8 cellular contexts compared by ENCODE assay signal in genomic region chr17:27471321-27472269, GRCh38. TPM values are rescaled to one million over a fixed set of nuclear protein-coding genes. Genes with fewer than 3 reads are reported as not detected.
DNase-seq lines count a peak whose midpoint lies in the region; ATAC-seq and TF ChIP-seq lines count a peak whose summit lies in the region.

No MANE protein-coding gene starts in this region.

- H3K27me3 Mint-ChIP-seq in activated naive CD8-positive, alpha-beta T cell treated with anti-CD3 and anti-CD28 coated beads, Interleukin-2, amount 10 ng/mL, durations not matched to agents 7 days and 5 days: no peaks in the 10 kb centered on the region

- RAD21 ChIA-PET in HCT116 (lab: Charles Lee; ENCODE audit: low non-redundant PET in 1 of 2, low total read pairs in 2 of 2, uncharacterized antibody in 2 of 2, unreplicated experiment in 2 of 2): no interaction called here

- no peaks in the 10 kb centered on the region for H3F3A ChIP-seq in PC-3 (ENCODE audit: low read length, unreplicated experiment)

- H3K79me2 ChIP-seq in HCT116 (ENCODE audit: insufficient read depth, low read length): peaks cover 4% of the 10 kb centered on the region; the same call in 1 of the 2 replicates
- H3K79me2 ChIP-seq in PC-3 (ENCODE audit: low read length): no peaks in the 10 kb centered on the region

- H3K36me3 Mint-ChIP-seq in activated naive CD8-positive, alpha-beta T cell treated with anti-CD3 and anti-CD28 coated beads, Interleukin-2, amount 10 ng/mL, durations not matched to agents 7 days and 5 days: peaks cover 9% of the 10 kb centered on the region

- POLR2A ChIA-PET in GM10248 (lab: Yijun Ruan, JAX): interaction anchor here (0.7 to 1.9 kb wide), 5 partner anchors 15 to 233 kb away, joined by 3 to 7 read pairs (median 3); partner anchors contain the start of genes KSR1 and WSB1
- POLR2A ChIA-PET in HCT116 (lab: Charles Lee): no interaction called here
- POLR2A ChIA-PET in activated naive CD8-positive, alpha-beta T cell treated with anti-CD3 and anti-CD28 coated beads, Interleukin-2, amount 10 ng/mL, durations not matched to agents 7 days and 5 days (lab: Charles Lee): interaction anchor here (0.5 to 5.5 kb wide), 5 partner anchors 10 to 177 kb away, joined by 3 to 47 read pairs (median 19); partner anchors contain the start of genes KSR1 and WSB1
- POLR2A ChIA-PET in PC-3 (lab: Charles Lee; ENCODE audit: unreplicated experiment): no interaction called here

- no peaks in the 10 kb centered on the region for H3K36me3 ChIP-seq in HCT116 (ENCODE audit: control insufficient read depth in 1 of 2, insufficient read depth in 2 of 2, low read length in 2 of 2)
- H3K36me3 ChIP-seq in RWPE2 (ENCODE audit: low read depth): no peaks in the 10 kb centered on the region
- H3K36me3 ChIP-seq in PC-3 (ENCODE audit: low read depth, low read length): no peaks in the 10 kb centered on the region
- H3K36me3 ChIP-seq in BE2C: no peaks in the 10 kb centered on the region

- no peak for TF ChIP-seq POLR2A in HCT116 (IDR thresholded peaks at IDR 0.05; ENCODE audit: borderline replicate concordance, extremely low read depth, insufficient read depth, insufficient read length)

- H3K4me2 ChIP-seq in HCT116 (ENCODE audit: low read length): peak overlapping the region; percentile 59
- no peak overlapping the region for H3K4me2 ChIP-seq in PC-3 (ENCODE audit: low read length)

- no peaks in the 10 kb centered on the region for H3K9me3 Mint-ChIP-seq in activated naive CD8-positive, alpha-beta T cell treated with anti-CD3 and anti-CD28 coated beads, Interleukin-2, amount 10 ng/mL, durations not matched to agents 7 days and 5 days

- H3K27me3 ChIP-seq in HCT116 (ENCODE audit: insufficient read depth, low read length) (no peaks in the 10 kb centered on the region), RWPE2 (ENCODE audit: insufficient read depth, poor library complexity, severe bottlenecking) (no peaks in the 10 kb centered on the region), PC-3 (ENCODE audit: low read length) (no peaks in the 10 kb centered on the region), BE2C (no peaks in the 10 kb centered on the region)

- H3K4me3 Mint-ChIP-seq in activated naive CD8-positive, alpha-beta T cell treated with anti-CD3 and anti-CD28 coated beads, Interleukin-2, amount 10 ng/mL, durations not matched to agents 7 days and 5 days: peak overlapping the region; percentile 63

- H3K27ac Mint-ChIP-seq in activated naive CD8-positive, alpha-beta T cell treated with anti-CD3 and anti-CD28 coated beads, Interleukin-2, amount 10 ng/mL, durations not matched to agents 7 days and 5 days: peak overlapping the region; percentile 99

- H3K9me3 ChIP-seq in HCT116 (ENCODE audit: control insufficient read depth in 1 of 2, insufficient read depth in 1 of 2, low read depth in 1 of 2, low read length in 2 of 2) (no peaks in the 10 kb centered on the region), RWPE2 (ENCODE audit: severe bottlenecking) (no peaks in the 10 kb centered on the region), PC-3 (ENCODE audit: low read length) (no peaks in the 10 kb centered on the region), BE2C (no peaks in the 10 kb centered on the region)

- H3K4me3 ChIP-seq in HCT116 (replicated peaks in 1 of 2; ENCODE audit: low read depth in 1 of 2, low read length in 2 of 2) (peak overlapping the region in 1 of 2 experiments; percentile 13; a peak in 1 of 4 replicates), RWPE2 (ENCODE audit: severe bottlenecking) (no peak overlapping the region), PC-3 (ENCODE audit: low read length) (no peak overlapping the region), BE2C (ENCODE audit: low read depth, low read length) (no peak overlapping the region)

- H3K4me1 ChIP-seq in HCT116 (ENCODE audit: control insufficient read depth in 1 of 2, insufficient read depth in 2 of 2, low read length in 2 of 2): peaks cover 24 to 39% of the 10 kb centered on the region in 2 experiments
- H3K4me1 ChIP-seq in RWPE2 (ENCODE audit: insufficient read depth, poor library complexity, severe bottlenecking): peaks cover 10% of the 10 kb centered on the region
- no peaks in the 10 kb centered on the region; the same call in 1 of the 2 replicates for H3K4me1 ChIP-seq in PC-3 (ENCODE audit: insufficient read depth, low read length)
- no peaks in the 10 kb centered on the region; the same call in 1 of the 2 replicates for H3K4me1 ChIP-seq in BE2C

- BruUV-seq in HCT116 (replicated peaks; lab: Mats Ljungman, UMichigan) (no TSS peak), PC-3 (replicated peaks; lab: Mats Ljungman, UMichigan) (no TSS peak)

- H3K4me1 Mint-ChIP-seq in activated naive CD8-positive, alpha-beta T cell treated with anti-CD3 and anti-CD28 coated beads, Interleukin-2, amount 10 ng/mL, durations not matched to agents 7 days and 5 days: peaks cover 78% of the 10 kb centered on the region

- peak; percentile 63 for DNase-seq in GM10248 (ENCODE audit: extremely low spot score)
- DNase-seq in HCT116 (ENCODE audit: low read depth, low spot score): peak; percentile 41
- DNase-seq in RWPE2 (ENCODE audit: low spot score): no peak
- peak; percentile 69 for DNase-seq in activated naive CD8-positive, alpha-beta T cell treated with anti-CD3 and anti-CD28 coated beads, Interleukin-2, amount 10 ng/mL, durations not matched to agents 7 days and 5 days
- peak; percentile 36 to 69 for DNase-seq in stimulated activated CD4-positive, alpha-beta T cell treated with anti-CD3 and anti-CD28 coated beads, Interleukin-15, amount 100 ng/mL, for 1 hour (ENCODE audit: low read depth in 1 of 2, low spot score in 1 of 2)
- no peak for DNase-seq in GM03348 (ENCODE audit: low spot score)
- DNase-seq in PC-3: no peak
- no peak for DNase-seq in BE2C

- peak overlapping the region; percentile 21; the same call in 1 of the 2 replicates for H3K27ac ChIP-seq in HCT116 (ENCODE audit: low read depth, low read length)
- H3K27ac ChIP-seq in RWPE2 (ENCODE audit: poor library complexity, severe bottlenecking): peak overlapping the region; percentile 21
- H3K27ac ChIP-seq in PC-3 (ENCODE audit: low read length): no peak overlapping the region

- CTCF ChIA-PET in GM10248 (lab: Yijun Ruan, JAX) (interaction anchor here (0.7 to 4.6 kb wide), 7 partner anchors 9 to 108 kb away, joined by 3 to 20 read pairs (median 3); no protein-coding TSS in a partner anchor), HCT116 (lab: Charles Lee) (no interaction called here), PC-3 (lab: Charles Lee) (no interaction called here)

- no peak for TF ChIP-seq RAD21 in HCT116 (IDR thresholded peaks at IDR 0.05; ENCODE audit: low read depth)

- peak overlapping the region; percentile 48 for H3K9ac ChIP-seq in HCT116 (ENCODE audit: low read length)
- H3K9ac ChIP-seq in PC-3 (ENCODE audit: low read length): no peak overlapping the region

- H4K20me1 ChIP-seq in HCT116 (ENCODE audit: insufficient read depth): no peaks in the 10 kb centered on the region
- H4K20me1 ChIP-seq in PC-3 (ENCODE audit: low read length): no peaks in the 10 kb centered on the region

- H2AFZ ChIP-seq in HCT116 (ENCODE audit: low read depth, low read length, poor library complexity, severe bottlenecking) (no peak overlapping the region), PC-3 (ENCODE audit: low read length) (no peak overlapping the region)

- TF ChIP-seq CTCF in GM10248 (IDR thresholded peaks at IDR 0.05; ENCODE audit: control extremely low read depth, extremely low read depth, low read depth, missing control alignments) (no peak), HCT116 (IDR thresholded peaks at IDR 0.05 in 2 of 3, conservative IDR thresholded peaks at IDR 0.05 in 1 of 3; ENCODE audit: borderline replicate concordance in 1 of 3, insufficient read depth in 1 of 3, low read depth in 2 of 3, low read length in 2 of 3) (no peak), RWPE2 (IDR thresholded peaks at IDR 0.05; ENCODE audit: poor library complexity, severe bottlenecking) (no peak), PC-3 (conservative IDR thresholded peaks at IDR 0.05; ENCODE audit: low read depth, low read length) (no peak), BE2C (IDR thresholded peaks at IDR 0.05; ENCODE audit: low read depth, low read length) (no peak)

- peak; percentile 73 for ATAC-seq in HCT116
- peak; percentile 97 for ATAC-seq in RWPE2 (ENCODE audit: low read depth)
- peak; percentile 80 for ATAC-seq in activated naive CD8-positive, alpha-beta T cell treated with anti-CD3 and anti-CD28 coated beads, Interleukin-2, amount 10 ng/mL, durations not matched to agents 7 days and 5 days (ENCODE audit: low read depth)
- no peak for ATAC-seq in PC-3

- intact Hi-C loops in HCT116 (cut with micrococcal nuclease): no loop called here
- intact Hi-C loops in PC-3 (cut with micrococcal nuclease): no loop called here

- H3K9me2 ChIP-seq in HCT116 (ENCODE audit: insufficient read depth) (no peaks in the 10 kb centered on the region), PC-3 (replicated peaks; ENCODE audit: low read length) (no peaks in the 10 kb centered on the region)

TF ChIP-seq in HCT116, 20 proteins besides CTCF, POLR2A, EP300 and RAD21 (continues in another document):
- peak; percentile 42; the same call in 1 of the 2 replicates for TF ChIP-seq FOSL1 (IDR thresholded peaks at IDR 0.05; ENCODE audit: low read depth)
- TF ChIP-seq TCF7L2 (IDR thresholded peaks at IDR 0.05; ENCODE audit: borderline replicate concordance, extremely low read depth, insufficient read depth, insufficient read length): no peak

RNA-seq across cellular contexts. Expression of gene KSR1, which starts 15.3 kb away (rescaled TPM):
- total RNA-seq in HCT116 (2021; ENCODE audit: unreplicated experiment) (16.5 TPM), PC-3 (2014; rRNA removed) (1.0 and 5.8 TPM in 2 replicates)
- 15.3 and 18.7 TPM in 2 replicates for polyA plus RNA-seq in HCT116 (2012)
- total RNA-seq in activated naive CD8-positive, alpha-beta T cell treated with anti-CD3 and anti-CD28 coated beads, Interleukin-2, amount 10 ng/mL, durations not matched to agents 7 days and 5 days: 10 to 100 TPM; 57.0 to 60.2 TPM
- 21.3 TPM for polyA plus RNA-seq in BE2C (2012; ENCODE audit: insufficient read depth, insufficient read length, low read depth)

Comparison
In these comparisons a context has a peak if more than half of its experiments do, and no peak if none do; other contexts are left out.
1. DNase-seq: peak in GM10248 (single experiment), HCT116 (single experiment), activated naive CD8-positive, alpha-beta T cell treated with anti-CD3 and anti-CD28 coated beads, Interleukin-2, amount 10 ng/mL, durations not matched to agents 7 days and 5 days (single experiment) and stimulated activated CD4-positive, alpha-beta T cell treated with anti-CD3 and anti-CD28 coated beads, Interleukin-15, amount 100 ng/mL, for 1 hour (2 of 2); none in RWPE2 (single experiment), GM03348 (single experiment), PC-3 (single experiment) and BE2C (single experiment).
2. POLR2A ChIA-PET loops: an anchor here in GM10248 (0.7 to 1.9 kb wide) and activated naive CD8-positive, alpha-beta T cell treated with anti-CD3 and anti-CD28 coated beads, Interleukin-2, amount 10 ng/mL, durations not matched to agents 7 days and 5 days (0.5 to 5.5 kb wide); none called in HCT116 and PC-3.